In the genomic region with DNA sequence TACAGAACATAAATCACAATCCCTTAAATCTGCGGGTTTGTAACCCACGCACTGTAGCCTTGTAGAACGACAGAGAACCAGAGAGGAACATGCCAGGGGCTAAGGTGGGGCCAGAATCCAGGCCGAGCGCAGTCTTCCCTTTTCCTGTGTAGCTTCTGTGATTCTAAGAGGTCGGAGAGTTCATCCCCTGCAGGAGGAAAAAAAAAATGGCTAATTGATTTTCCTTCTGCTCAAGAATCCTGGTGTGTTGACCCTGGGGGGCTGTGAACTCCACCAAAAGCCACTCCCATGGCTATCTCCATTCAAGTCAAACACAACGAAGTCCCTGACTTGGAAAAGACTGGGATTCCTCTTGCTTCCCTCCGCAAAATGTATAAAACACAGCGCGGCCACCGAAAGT, we compare ENCODE assay signal across 17 cellular contexts.
"Had no signal": no experiment of that assay in that cellular context is flagged by ENCODE, and none has a peak within 500 bp of the region (broad histone marks: within the 10 kb centered on the region; RNA-seq: fewer than 3 reads in every experiment).

No MANE protein-coding gene starts in this region.

- H3K4me3 ChIP-seq: heart right ventricle, transverse colon had no signal

- H3K9me3 Mint-ChIP-seq: activated T-helper 17 cell treated with anti-CD3 and anti-CD28 coated beads, Interleukin-2, amount 50 U/mL, for 72 hours; T-cell had no signal

- H3K36me3 ChIP-seq: brain microvascular endothelial cell, heart right ventricle, neutrophil, transverse colon had no signal

- H3K27me3 ChIP-seq: brain microvascular endothelial cell, neutrophil, transverse colon had no signal

- H3K27me3 Mint-ChIP-seq: T-cell had no signal

- H2AFZ ChIP-seq: parathyroid adenoma had no signal

- H3K36me3 Mint-ChIP-seq: T-cell had no signal

- H3K4me3 Mint-ChIP-seq: activated T-helper 17 cell treated with anti-CD3 and anti-CD28 coated beads, Interleukin-2, amount 50 U/mL, for 72 hours; T-cell had no signal

- H3K4me1 ChIP-seq: parathyroid adenoma had no signal

- H3K9ac ChIP-seq: parathyroid adenoma, SK-N-SH had no signal

- H3K27ac ChIP-seq: brain microvascular endothelial cell, heart right ventricle, neutrophil, parathyroid adenoma, transverse colon had no signal

- H3K79me2 ChIP-seq: parathyroid adenoma had no signal

- H3K27ac Mint-ChIP-seq: activated T-helper 17 cell treated with anti-CD3 and anti-CD28 coated beads, Interleukin-2, amount 50 U/mL, for 72 hours; T-cell had no signal

- H3K4me1 Mint-ChIP-seq: activated T-helper 17 cell treated with anti-CD3 and anti-CD28 coated beads, Interleukin-2, amount 50 U/mL, for 72 hours; T-cell had no signal

- H3K4me2 ChIP-seq: SK-N-SH had no signal

- H3K9me3 ChIP-seq: heart right ventricle, neutrophil, SK-N-SH, transverse colon had no signal

- DNase-seq: activated CD4-positive, CD25-positive, alpha-beta regulatory T cell treated with anti-CD3 and anti-CD28 coated beads, Interleukin-2, amount 50 U/mL, for 72 hours; activated naive CD4-positive, alpha-beta T cell treated with Interleukin-2 at 50 U/mL for 16 hours; brain microvascular endothelial cell; effector memory CD4-positive, alpha-beta T cell; foreskin melanocyte; heart right ventricle; kidney; stimulated activated CD4-positive, alpha-beta T cell treated with anti-CD3 and anti-CD28 coated beads, Interleukin-15, amount 100 ng/mL, for 24 hours; stimulated activated CD4-positive, alpha-beta T cell treated with anti-CD3 and anti-CD28 coated beads, Interleukin-4, amount 100 ng/mL, for 24 hours; substantia nigra; T-cell; T-helper 9 cell; transverse colon had no signal
